Comparison of ENCODE assay signal across 8 cellular contexts in genomic region chr1:1692324-1692713, GRCh38. TPM values are rescaled to one million over a fixed set of nuclear protein-coding genes. Genes with fewer than 3 reads are reported as not detected.
DNase-seq lines count a peak whose midpoint lies in the region; ATAC-seq lines count a peak whose summit lies in the region.
"Not testable (repeated sequence)": the region's sequence is repeated elsewhere in the genome, so short reads cannot be mapped to it uniquely, and the experiment has no call there.

No MANE protein-coding gene starts in this region.

- not testable (repeated sequence) for H2AK5ac ChIP-seq in neuronal stem cell (ENCODE audit: low read depth, low read length)

- not testable (repeated sequence) for H4K91ac ChIP-seq in neuronal stem cell (ENCODE audit: low read depth, low read length, poor library complexity)

- H3K14ac ChIP-seq in neuronal stem cell (ENCODE audit: low read length) = not testable (repeated sequence)

- not testable (repeated sequence) for H3K36me3 ChIP-seq in neuronal stem cell (replicated peaks in 1 of 2; ENCODE audit: control insufficient read depth in 2 of 2, insufficient read depth in 2 of 2, low read length in 2 of 2)

- H3K27ac Mint-ChIP-seq in T-helper 17 cell = peak overlapping the region; percentile 39
- H3K27ac Mint-ChIP-seq in activated naive CD8-positive, alpha-beta T cell treated with anti-CD3 and anti-CD28 coated beads, Interleukin-2, amount 50 U/mL, for 24 hours = not testable (repeated sequence)
- H3K27ac Mint-ChIP-seq in stimulated activated naive B cell treated with anti-CD40 and anti-IgM and Interleukin-4, amounts not matched to agents 10 μg/mL and 1 μg/mL and 100 μg/mL, for 72 hours = peak overlapping the region; percentile 98

- H2AFZ ChIP-seq in neuronal stem cell (ENCODE audit: low read length) = peak overlapping the region; percentile 78

- DNase-seq in EH (ENCODE audit: low read depth) (peak; percentile 61), NCI-H146 (lab: John Stamatoyannopoulos, UW) (peak; percentile 73), T-helper 17 cell (peak in 2 of 3 donors; percentile 64 to 65), head of caudate nucleus (peak in 31 of 42 donors; percentile 22 to 91 (median 83)), neuronal stem cell (ENCODE audit: low spot score) (peak; percentile 27)
- DNase-seq in activated naive CD8-positive, alpha-beta T cell treated with anti-CD3 and anti-CD28 coated beads, Interleukin-2, amount 50 U/mL, for 24 hours; stimulated activated naive B cell treated with anti-CD40 and anti-IgM and Interleukin-4, amounts not matched to agents 10 μg/mL and 1 μg/mL and 100 μg/mL, for 72 hours: not testable (repeated sequence)

- H3K27me3 Mint-ChIP-seq in T-helper 17 cell; activated naive CD8-positive, alpha-beta T cell treated with anti-CD3 and anti-CD28 coated beads, Interleukin-2, amount 50 U/mL, for 24 hours; stimulated activated naive B cell treated with anti-CD40 and anti-IgM and Interleukin-4, amounts not matched to agents 10 μg/mL and 1 μg/mL and 100 μg/mL, for 72 hours: not testable (repeated sequence)

- H3K4me2 ChIP-seq in neuronal stem cell (ENCODE audit: insufficient read depth, low read length, poor library complexity, severe bottlenecking) = not testable (repeated sequence)

- no CpG with 5 or more reads among the region's 45 CpGs for WGBS in neuronal stem cell (ENCODE audit: extremely low coverage in 2 of 2, insufficient read length in 2 of 2, insufficient replicate concordance in 1 of 2), 2 donors

- H3K4me1 ChIP-seq in neuronal stem cell (ENCODE audit: control insufficient read depth in 2 of 2, insufficient read depth in 1 of 2, low read depth in 1 of 2, low read length in 2 of 2) = not testable (repeated sequence)

- H2BK15ac ChIP-seq in neuronal stem cell (ENCODE audit: low read length) = not testable (repeated sequence)

- H3K18ac ChIP-seq in neuronal stem cell (ENCODE audit: low read length) = not testable (repeated sequence)

- not testable (repeated sequence) for H3K4ac ChIP-seq in neuronal stem cell (ENCODE audit: low read length)

- not testable (repeated sequence) for H3K9ac ChIP-seq in neuronal stem cell (ENCODE audit: low read depth, low read length, poor library complexity)

- H2BK120ac ChIP-seq in neuronal stem cell (ENCODE audit: low read depth, low read length) = not testable (repeated sequence)

- H3K27ac ChIP-seq in neuronal stem cell (replicated peaks; ENCODE audit: low read length) = peak overlapping the region; percentile 84

- not testable (repeated sequence) for H4K8ac ChIP-seq in neuronal stem cell (ENCODE audit: low read depth, low read length)

- H2BK12ac ChIP-seq in neuronal stem cell (ENCODE audit: low read length) = not testable (repeated sequence)

- H3K4me3 Mint-ChIP-seq in T-helper 17 cell = peak overlapping the region; percentile 79
- not testable (repeated sequence) for H3K4me3 Mint-ChIP-seq in activated naive CD8-positive, alpha-beta T cell treated with anti-CD3 and anti-CD28 coated beads, Interleukin-2, amount 50 U/mL, for 24 hours
- peak overlapping the region; percentile 83 for H3K4me3 Mint-ChIP-seq in stimulated activated naive B cell treated with anti-CD40 and anti-IgM and Interleukin-4, amounts not matched to agents 10 μg/mL and 1 μg/mL and 100 μg/mL, for 72 hours

- not testable (repeated sequence) for H2BK5ac ChIP-seq in neuronal stem cell (ENCODE audit: low read length)

- H3K79me1 ChIP-seq in neuronal stem cell (ENCODE audit: low read depth, low read length) = not testable (repeated sequence)

- intact Hi-C loops in head of caudate nucleus (cut with DNase I) = not testable (repeated sequence)

- H3K4me3 ChIP-seq in neuronal stem cell (ENCODE audit: low read length in 2 of 2) = peak overlapping the region; percentile 53 to 78

- not testable (repeated sequence) for H3K9me3 ChIP-seq in T-helper 17 cell (ENCODE audit: control insufficient read depth, low read length, poor library complexity, severe bottlenecking); neuronal stem cell (replicated peaks in 1 of 2; ENCODE audit: control insufficient read depth in 2 of 2, insufficient read depth in 1 of 2, low read depth in 1 of 2, low read length in 2 of 2)

- H3K36me3 Mint-ChIP-seq in T-helper 17 cell (ENCODE audit: low read depth); stimulated activated naive B cell treated with anti-CD40 and anti-IgM and Interleukin-4, amounts not matched to agents 10 μg/mL and 1 μg/mL and 100 μg/mL, for 72 hours: not testable (repeated sequence)
- peaks cover 11% of the 10 kb centered on the region for H3K36me3 Mint-ChIP-seq in activated naive CD8-positive, alpha-beta T cell treated with anti-CD3 and anti-CD28 coated beads, Interleukin-2, amount 50 U/mL, for 24 hours (ENCODE audit: low read depth)

- not testable (repeated sequence) for H3K23ac ChIP-seq in neuronal stem cell (ENCODE audit: low read depth, low read length, poor library complexity)

- not testable (repeated sequence) for H3K27me3 ChIP-seq in neuronal stem cell (ENCODE audit: control insufficient read depth in 3 of 3, insufficient read depth in 3 of 3, low read depth in 1 of 3, low read length in 3 of 3)

- ATAC-seq in HG02870 (IDR thresholded peaks at IDR 0.05; ENCODE audit: unreplicated experiment) (peak; percentile 38), T-helper 17 cell (peak; percentile 53)
- ATAC-seq in activated naive CD8-positive, alpha-beta T cell treated with anti-CD3 and anti-CD28 coated beads, Interleukin-2, amount 50 U/mL, for 24 hours = peak; percentile 53
- ATAC-seq in stimulated activated naive B cell treated with anti-CD40 and anti-IgM and Interleukin-4, amounts not matched to agents 10 μg/mL and 1 μg/mL and 100 μg/mL, for 72 hours (replicated peaks) = peak; percentile 59 to 65

- H3K4me1 Mint-ChIP-seq in T-helper 17 cell = peaks cover 10% of the 10 kb centered on the region
- peaks cover 19% of the 10 kb centered on the region for H3K4me1 Mint-ChIP-seq in activated naive CD8-positive, alpha-beta T cell treated with anti-CD3 and anti-CD28 coated beads, Interleukin-2, amount 50 U/mL, for 24 hours
- H3K4me1 Mint-ChIP-seq in stimulated activated naive B cell treated with anti-CD40 and anti-IgM and Interleukin-4, amounts not matched to agents 10 μg/mL and 1 μg/mL and 100 μg/mL, for 72 hours = not testable (repeated sequence)

- not testable (repeated sequence) for H3K9me3 Mint-ChIP-seq in activated naive CD8-positive, alpha-beta T cell treated with anti-CD3 and anti-CD28 coated beads, Interleukin-2, amount 50 U/mL, for 24 hours; stimulated activated naive B cell treated with anti-CD40 and anti-IgM and Interleukin-4, amounts not matched to agents 10 μg/mL and 1 μg/mL and 100 μg/mL, for 72 hours

RNA-seq across cellular contexts. Expression of gene SLC35E2B, which starts 0.3 kb away (rescaled TPM):
- total RNA-seq in T-helper 17 cell = 10 to 100 TPM; 67.5 to 87.3 TPM
- 35.7 TPM for polyA plus RNA-seq in neuronal stem cell (2013, experiment 1 of 2)
- polyA plus RNA-seq in neuronal stem cell (2013, experiment 2 of 2) = 36.2 TPM

RNA-seq across cellular contexts. Expression of gene CDK11A, which starts 31.8 kb away (rescaled TPM):
- total RNA-seq in T-helper 17 cell = 100 to 1,000 TPM; 218 to 232 TPM
- 23.9 TPM for polyA plus RNA-seq in neuronal stem cell (2013, experiment 1 of 2)
- polyA plus RNA-seq in neuronal stem cell (2013, experiment 2 of 2) = 23.6 TPM

RNA-seq across cellular contexts. Expression of gene CDK11B, which starts 33.5 kb away (rescaled TPM):
- total RNA-seq in T-helper 17 cell = 10 to 100 TPM; 43.9 to 49.8 TPM
- 40.1 TPM for polyA plus RNA-seq in neuronal stem cell (2013, experiment 1 of 2)
- 41.3 TPM for polyA plus RNA-seq in neuronal stem cell (2013, experiment 2 of 2)
